Comparison of ENCODE assay signal across 20 cellular contexts in the genomic region with DNA sequence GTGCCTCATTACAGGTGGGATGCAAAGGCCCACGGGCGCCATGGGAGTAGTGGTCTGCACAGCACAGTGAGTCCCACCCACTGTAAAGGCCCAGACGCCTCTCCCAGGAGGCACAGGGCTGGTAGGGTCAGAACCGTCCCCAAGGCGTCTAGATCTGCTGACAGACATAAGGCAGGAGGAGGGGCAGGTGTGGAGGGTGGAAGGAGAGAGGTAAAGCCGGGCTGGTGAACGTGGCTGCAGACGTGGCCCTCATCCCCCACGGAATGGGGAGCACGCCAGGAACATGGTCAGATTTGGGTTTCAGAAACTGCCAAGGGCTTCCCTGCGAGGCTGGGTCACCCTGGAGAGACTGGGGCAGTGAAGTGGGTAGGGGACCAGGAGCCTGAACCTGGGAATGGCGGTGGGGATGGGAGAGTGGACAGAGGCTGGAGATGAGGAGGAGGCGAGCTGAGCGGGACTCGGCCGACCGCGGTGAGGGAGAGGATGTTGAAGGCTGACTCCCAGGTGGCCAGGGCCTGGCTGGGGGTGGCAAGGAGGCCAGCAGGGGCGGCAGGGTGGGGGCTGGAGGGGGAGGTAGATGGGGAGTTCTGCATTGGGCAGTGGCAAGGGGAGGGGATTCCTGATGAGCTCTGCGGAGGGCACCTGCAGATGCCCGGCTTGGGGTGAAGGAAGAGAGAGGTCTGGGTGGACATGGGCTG.
"Had no signal": no experiment of that assay in that cellular context is flagged by ENCODE, and none has a peak within 500 bp of the region (broad histone marks: within the 10 kb centered on the region; RNA-seq: fewer than 3 reads in every experiment).

No MANE protein-coding gene starts in this region.

- H3K9ac ChIP-seq: neural progenitor cell had no signal

- H3K27me3 ChIP-seq: body of pancreas, gastrocnemius medialis, heart right ventricle, neural progenitor cell, ovary, sigmoid colon had no signal

- DNase-seq: activated CD4-positive, alpha-beta T cell treated with anti-CD3 and anti-CD28 coated beads for 36 hours; activated CD8-positive, alpha-beta memory T cell treated with anti-CD3 and anti-CD28 coated beads, Interleukin-2, amount 50 U/mL, for 48 hours; activated gamma-delta T cell; activated naive CD8-positive, alpha-beta T cell treated with anti-CD3 and anti-CD28 coated beads for 36 hours; activated T-cell treated with anti-CD3 and anti-CD28 coated beads, Interleukin-2, amount 50 U/mL, for 72 hours; amygdala; body of pancreas; central memory CD4-positive, alpha-beta T cell; effector memory CD4-positive, alpha-beta T cell; gastrocnemius medialis; left cardiac atrium; midbrain; ovary; sigmoid colon; stimulated activated CD4-positive, alpha-beta T cell treated with anti-CD3 and anti-CD28 coated beads, Interleukin-12 subunit alpha, Interleukin-12 subunit beta, amount 100 ng/mL, for 4 hours; stimulated activated CD4-positive, alpha-beta T cell treated with anti-CD3 and anti-CD28 coated beads, Interleukin-2, amount 100 ng/mL, for 24 hours had no signal

- H3K4me3 Mint-ChIP-seq: activated CD4-positive, alpha-beta T cell treated with anti-CD3 and anti-CD28 coated beads for 36 hours; activated naive CD8-positive, alpha-beta T cell treated with anti-CD3 and anti-CD28 coated beads for 36 hours; activated T-cell treated with anti-CD3 and anti-CD28 coated beads, Interleukin-2, amount 50 U/mL, for 72 hours; dendritic cell treated with granulocyte-macrophage colony-stimulating factor and Interleukin-4, amounts not matched to agents 40 ng/mL and 50 ng/mL, for 4 days; neural progenitor cell had no signal

- H3K36me3 ChIP-seq: gastrocnemius medialis, neural progenitor cell, ovary, sigmoid colon had no signal

- H3K27ac Mint-ChIP-seq: activated CD4-positive, alpha-beta T cell treated with anti-CD3 and anti-CD28 coated beads for 36 hours; activated naive CD8-positive, alpha-beta T cell treated with anti-CD3 and anti-CD28 coated beads for 36 hours; activated T-cell treated with anti-CD3 and anti-CD28 coated beads, Interleukin-2, amount 50 U/mL, for 72 hours; neural progenitor cell had no signal

- H3K4me1 ChIP-seq: body of pancreas had no signal

- H3K9me3 Mint-ChIP-seq: activated naive CD8-positive, alpha-beta T cell treated with anti-CD3 and anti-CD28 coated beads for 36 hours; activated T-cell treated with anti-CD3 and anti-CD28 coated beads, Interleukin-2, amount 50 U/mL, for 72 hours; dendritic cell treated with granulocyte-macrophage colony-stimulating factor and Interleukin-4, amounts not matched to agents 40 ng/mL and 50 ng/mL, for 4 days had no signal

- H3K27ac ChIP-seq: body of pancreas, epithelial cell of prostate, gastrocnemius medialis, heart right ventricle, neural progenitor cell, ovary had no signal

- H3K9me3 ChIP-seq: body of pancreas, gastrocnemius medialis, heart right ventricle, ovary, sigmoid colon had no signal

- H3K4me2 ChIP-seq: neural progenitor cell had no signal

- H3K27me3 Mint-ChIP-seq: activated CD4-positive, alpha-beta T cell treated with anti-CD3 and anti-CD28 coated beads for 36 hours; activated naive CD8-positive, alpha-beta T cell treated with anti-CD3 and anti-CD28 coated beads for 36 hours had no signal

- H2AFZ ChIP-seq: neural progenitor cell had no signal

- H3K36me3 Mint-ChIP-seq: activated naive CD8-positive, alpha-beta T cell treated with anti-CD3 and anti-CD28 coated beads for 36 hours; neural progenitor cell had no signal

- H3K4me3 ChIP-seq: body of pancreas, gastrocnemius medialis, heart right ventricle, neural progenitor cell, ovary, sigmoid colon had no signal

- ATAC-seq: activated CD4-positive, alpha-beta T cell treated with anti-CD3 and anti-CD28 coated beads for 36 hours; activated T-cell treated with anti-CD3 and anti-CD28 coated beads, Interleukin-2, amount 50 U/mL, for 72 hours; body of pancreas; gastrocnemius medialis; left cardiac atrium had no signal
